19 cellular contexts compared by ENCODE assay signal in the genomic region with DNA sequence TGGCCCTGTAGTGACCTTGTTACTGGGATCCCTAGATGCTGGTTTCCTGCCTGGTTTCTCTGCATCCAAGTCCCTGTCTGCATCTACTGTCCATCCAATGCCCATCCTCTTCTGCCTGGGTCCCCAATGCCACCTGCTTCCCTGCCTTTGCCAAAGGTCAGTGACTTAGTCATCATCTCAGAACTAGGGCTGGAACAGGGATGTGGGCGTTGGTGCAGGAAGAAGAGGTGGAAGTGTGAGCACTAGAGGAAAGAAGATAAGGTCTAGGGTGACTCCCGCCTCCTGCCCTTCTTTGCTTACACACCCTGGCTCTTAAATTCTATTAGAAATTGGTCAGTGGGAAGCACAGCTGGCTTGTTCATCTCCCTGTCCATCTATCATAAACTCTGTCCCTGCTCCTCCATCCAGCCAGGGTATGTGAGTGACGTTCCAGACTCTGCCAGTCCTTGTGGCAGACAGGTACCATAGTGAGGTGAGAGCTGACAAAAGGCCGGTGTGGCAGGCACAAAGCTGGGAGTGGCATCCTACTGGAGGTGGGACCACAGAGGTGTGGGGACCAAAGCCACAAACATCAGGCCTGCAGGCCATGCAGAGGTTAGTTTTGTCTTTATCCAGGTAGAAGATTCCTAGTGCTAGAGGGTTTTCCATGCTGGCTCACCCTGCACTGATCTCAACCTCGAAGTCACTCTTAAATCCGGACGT. TPM values are rescaled to one million over a fixed set of nuclear protein-coding genes. Genes with fewer than 3 reads are reported as not detected.
DNase-seq lines count a peak whose midpoint lies in the region; ATAC-seq and TF ChIP-seq lines count a peak whose summit lies in the region.
"Had no signal": no experiment of that assay in that cellular context is flagged by ENCODE, and none has a peak within 500 bp of the region (broad histone marks: within the 10 kb centered on the region; RNA-seq: fewer than 3 reads in every experiment).

No MANE protein-coding gene starts in this region.

- no peak overlapping the region for H3K9ac ChIP-seq in HCT116 (ENCODE audit: low read length)

- intact Hi-C loops in HCT116 (cut with micrococcal nuclease), result no loop called here
- intact Hi-C loops in transverse colon (cut with DNase I; ENCODE audit: low total_unique reads), result no loop called here

- peak overlapping the region; percentile 28 for H3K4me2 ChIP-seq in HCT116 (ENCODE audit: low read length)

- H3K4me3 ChIP-seq in HCT116 (replicated peaks in 1 of 2; ENCODE audit: low read depth in 1 of 2, low read length in 2 of 2) (no peak overlapping the region), transverse colon (no peak overlapping the region)

- no peak for TF ChIP-seq EP300 in transverse colon (IDR thresholded peaks at IDR 0.05; ENCODE audit: low read depth)

- TF ChIP-seq RAD21 in HCT116 (IDR thresholded peaks at IDR 0.05; ENCODE audit: low read depth), result no peak

- H3K27ac ChIP-seq in HCT116 (ENCODE audit: low read depth, low read length) (no peak overlapping the region), VCaP (peak overlapping the region; percentile 23), transverse colon (peak overlapping the region in 3 of 4 donors; percentile 37 to 49 (median 42))

- no peaks in the 10 kb centered on the region for H4K20me1 ChIP-seq in HCT116 (ENCODE audit: insufficient read depth)

- POLR2A ChIA-PET in HCT116 (lab: Charles Lee) (no interaction called here), HEK293T (lab: Yijun Ruan, JAX) (no interaction called here)

- no peak for DNase-seq in HCT116 (ENCODE audit: low read depth, low spot score)
- DNase-seq in mesenteric fat pad (ENCODE audit: low spot score), result peak; percentile 73
- DNase-seq in transverse colon, result peak; percentile 52
- no peak for DNase-seq in NCI-H187 treated with DMSO at 0.1 percent for 48 hours (lab: John Stamatoyannopoulos, UW)
- DNase-seq in HEK293T (ENCODE audit: extremely low spot score), result no peak
- DNase-seq: ACHN; C1 segment of cervical spinal cord; CD8-positive, alpha-beta memory T cell; GOT3; Karpas-422; NCI-H1417 treated with DMSO at 0.1 percent for 48 hours; NCI-H1930; NCI-H345; NCI-H524 treated with DMSO at 0.1 percent for 48 hours; RPMI8226; SIG-M5 had no signal

- H3K9me3 ChIP-seq in HCT116 (ENCODE audit: control insufficient read depth in 1 of 2, insufficient read depth in 1 of 2, low read depth in 1 of 2, low read length in 2 of 2) (no peaks in the 10 kb centered on the region), transverse colon (no peaks in the 10 kb centered on the region)

- BruUV-seq in HCT116 (replicated peaks; lab: Mats Ljungman, UMichigan), result no TSS peak

- no peak for TF ChIP-seq CTCF in HCT116 (IDR thresholded peaks at IDR 0.05 in 2 of 3, conservative IDR thresholded peaks at IDR 0.05 in 1 of 3; ENCODE audit: borderline replicate concordance in 1 of 3, insufficient read depth in 1 of 3, low read depth in 2 of 3, low read length in 2 of 3)
- no peak for TF ChIP-seq CTCF in VCaP (conservative IDR thresholded peaks at IDR 0.05)
- TF ChIP-seq CTCF in transverse colon (IDR thresholded peaks at IDR 0.05), result no peak

- no peaks in the 10 kb centered on the region for H3K9me2 ChIP-seq in HCT116 (ENCODE audit: insufficient read depth)

- TF ChIP-seq POLR2A in HCT116 (IDR thresholded peaks at IDR 0.05; ENCODE audit: borderline replicate concordance, extremely low read depth, insufficient read depth, insufficient read length), result no peak
- no peak for TF ChIP-seq POLR2A in transverse colon (IDR thresholded peaks at IDR 0.05)

- in situ Hi-C loops in transverse colon (cut with MboI; ENCODE audit: low pct_ligation_motif_present in 1 of 4, low pct_unique_long_range_greater_than_20kb in 1 of 4, low sequenced_read_pairs in 3 of 4), result no loop called here

- no peak overlapping the region for H2AFZ ChIP-seq in HCT116 (ENCODE audit: low read depth, low read length, poor library complexity, severe bottlenecking)

- CTCF ChIA-PET in HCT116 (lab: Charles Lee) (no interaction called here), HEK293T (lab: Yijun Ruan, JAX) (no interaction called here)

- H3K36me3 ChIP-seq in HCT116 (ENCODE audit: control insufficient read depth in 1 of 2, insufficient read depth in 2 of 2, low read length in 2 of 2) (no peaks in the 10 kb centered on the region), transverse colon (no peaks in the 10 kb centered on the region)

- H3K27me3 ChIP-seq in HCT116 (ENCODE audit: insufficient read depth, low read length) (no peaks in the 10 kb centered on the region), transverse colon (no peaks in the 10 kb centered on the region)

- H3K4me1 ChIP-seq in HCT116 (ENCODE audit: control insufficient read depth in 1 of 2, insufficient read depth in 2 of 2, low read length in 2 of 2) (peaks cover 14 to 24% of the 10 kb centered on the region in 2 experiments), transverse colon (peaks cover 0 to 3% (median 0%) of the 10 kb centered on the region in 4 donors)

- H3K79me2 ChIP-seq in HCT116 (ENCODE audit: insufficient read depth, low read length), result peaks cover 59% of the 10 kb centered on the region

- 52 to 70% methylated on average over 3 to 7 of the region's 7 CpGs for WGBS in transverse colon (ENCODE audit: low coverage in 1 of 2), 2 donors

- ATAC-seq in HCT116, result peak; percentile 50; the same call in 1 of the 2 replicates
- no peak for ATAC-seq in HG03469 (IDR thresholded peaks at IDR 0.05; ENCODE audit: unreplicated experiment)

- RAD21 ChIA-PET in HCT116 (lab: Charles Lee; ENCODE audit: low non-redundant PET in 1 of 2, low total read pairs in 2 of 2, uncharacterized antibody in 2 of 2, unreplicated experiment in 2 of 2), result no interaction called here

TF ChIP-seq in HCT116, 20 proteins besides CTCF, POLR2A, EP300 and RAD21:
- TF ChIP-seq CEBPB (IDR thresholded peaks at IDR 0.05; ENCODE audit: low read depth) (no peak), ELF1 (IDR thresholded peaks at IDR 0.05; ENCODE audit: borderline replicate concordance, low read depth) (no peak), ZNF274 (IDR thresholded peaks at IDR 0.05; ENCODE audit: low read depth, low read length) (no peak), FOSL1 (IDR thresholded peaks at IDR 0.05; ENCODE audit: low read depth) (no peak), EZH2 (IDR thresholded peaks at IDR 0.05) (no peak), SIN3A (IDR thresholded peaks at IDR 0.05; ENCODE audit: low read depth) (no peak), SRF (IDR thresholded peaks at IDR 0.05; ENCODE audit: low read depth) (no peak), YY1 (IDR thresholded peaks at IDR 0.05; ENCODE audit: extremely low read depth, insufficient replicate concordance, low read depth, low read length) (no peak), EZH2phosphoT487 (IDR thresholded peaks at IDR 0.05; ENCODE audit: borderline replicate concordance) (no peak), POLR2AphosphoS5 (IDR thresholded peaks at IDR 0.05; ENCODE audit: low read depth, low read length) (no peak), EGR1 (IDR thresholded peaks at IDR 0.05; ENCODE audit: low read depth) (no peak), JUND (IDR thresholded peaks at IDR 0.05) (no peak), CBX3 (IDR thresholded peaks at IDR 0.05; ENCODE audit: low read depth) (no peak), SP1 (IDR thresholded peaks at IDR 0.05; ENCODE audit: low read depth) (no peak), ATF3 (IDR thresholded peaks at IDR 0.05) (no peak), TCF7L2 (IDR thresholded peaks at IDR 0.05; ENCODE audit: borderline replicate concordance, extremely low read depth, insufficient read depth, insufficient read length) (no peak), ZFX (IDR thresholded peaks at IDR 0.05) (no peak)
- TF ChIP-seq, protein P1, sequence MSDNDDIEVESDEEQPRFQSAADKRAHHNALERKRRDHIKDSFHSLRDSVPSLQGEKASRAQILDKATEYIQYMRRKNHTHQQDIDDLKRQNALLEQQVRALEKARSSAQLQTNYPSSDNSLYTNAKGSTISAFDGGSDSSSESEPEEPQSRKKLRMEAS (IDR thresholded peaks at IDR 0.05), result no peak

TF ChIP-seq in HEK293T, 16 proteins besides CTCF, POLR2A, EP300 and RAD21:
- TF ChIP-seq ARNT (IDR thresholded peaks at IDR 0.05), result no peak
- no peak for TF ChIP-seq L3MBTL2 (conservative IDR thresholded peaks at IDR 0.05)
- no peak for TF ChIP-seq HDGF (IDR thresholded peaks at IDR 0.05; ENCODE audit: borderline replicate concordance)
- TF ChIP-seq SUZ12 (IDR thresholded peaks at IDR 0.05), result no peak
- TF ChIP-seq FOXA1 (IDR thresholded peaks at IDR 0.05), result no peak
- TF ChIP-seq NFRKB (IDR thresholded peaks at IDR 0.05), result no peak
- TF ChIP-seq CTBP1 (IDR thresholded peaks at IDR 0.05; ENCODE audit: borderline replicate concordance), result no peak
- no peak for TF ChIP-seq TARDBP (IDR thresholded peaks at IDR 0.05)
- no peak for TF ChIP-seq FOXM1 (IDR thresholded peaks at IDR 0.05; ENCODE audit: borderline replicate concordance)
- no peak for TF ChIP-seq BHLHE40 (IDR thresholded peaks at IDR 0.05; ENCODE audit: borderline replicate concordance)
- TF ChIP-seq PKNOX1 (IDR thresholded peaks at IDR 0.05), result no peak
- TF ChIP-seq LEF1 (IDR thresholded peaks at IDR 0.05; ENCODE audit: borderline replicate concordance), result no peak
- TF ChIP-seq SP1 (IDR thresholded peaks at IDR 0.05), result no peak
- TF ChIP-seq ZNF384 (IDR thresholded peaks at IDR 0.05), result no peak
- no peak for TF ChIP-seq ELF4 (IDR thresholded peaks at IDR 0.05)

RNA-seq across cellular contexts. Expression of gene PTPN3, which starts 9.2 kb away (rescaled TPM):
- total RNA-seq in HCT116 (2021; ENCODE audit: unreplicated experiment), result 20.8 TPM
- polyA plus RNA-seq in HCT116 (2012), result 12.1 and 15.1 TPM in 2 replicates
- total RNA-seq in mesenteric fat pad, result 6.3 TPM
- 10 to 100 TPM; 12.7 to 27.0 (median 18.1) TPM for total RNA-seq in transverse colon
- polyA plus RNA-seq: CD8-positive, alpha-beta memory T cell; IgD-negative memory B cell had no signal

Comparison
In these comparisons a context has a peak if more than half of its experiments do, and no peak if none do; other contexts are left out.
1. DNase-seq: peak in mesenteric fat pad (single experiment) and transverse colon (single experiment); none in HCT116 (single experiment), NCI-H187 treated with DMSO at 0.1 percent for 48 hours (single experiment) and HEK293T (single experiment).